1 cellular context compared by ENCODE assay signal in the genomic region with DNA sequence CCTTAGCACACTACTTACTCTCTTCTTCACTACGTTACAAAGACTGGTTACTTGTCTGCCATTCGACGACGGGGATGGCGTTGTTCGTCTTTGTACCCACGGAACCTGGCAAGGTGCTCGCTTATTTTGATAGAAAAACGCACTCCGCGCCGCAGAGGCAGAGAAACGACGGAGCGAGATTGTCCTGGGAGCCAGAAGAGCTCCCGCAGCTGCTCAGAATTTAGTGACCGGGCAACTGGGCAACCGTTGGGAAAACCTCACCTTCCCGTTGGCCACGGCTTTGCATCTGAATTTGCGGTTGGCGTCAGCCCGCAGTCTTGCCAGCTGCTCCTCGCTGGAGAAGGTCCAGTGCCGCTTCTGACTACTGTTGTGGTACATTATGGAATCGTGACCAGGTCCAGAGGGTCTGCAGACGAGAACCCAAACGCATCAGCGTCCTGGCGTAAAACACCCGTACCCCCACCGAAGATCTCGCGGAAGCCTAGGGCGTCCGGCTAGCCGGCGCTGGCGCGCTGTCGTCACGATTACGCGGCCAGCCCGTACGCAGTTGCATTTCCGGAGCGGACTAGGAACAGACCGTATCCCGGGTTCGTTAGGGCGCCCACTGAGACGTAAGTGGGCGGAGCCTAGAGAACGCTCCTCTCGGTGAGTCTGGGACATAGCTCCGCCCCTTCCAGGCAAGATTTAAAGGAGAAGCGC.
TF ChIP-seq lines count a peak whose summit lies in the region.

Gene CCNH (minus strand): TSS at position 514 of the 699 bp plus-strand sequence. CDS start 136 bp downstream, at position 378.

TF ChIP-seq in HEK293, 187 proteins besides CTCF, POLR2A, EP300 and RAD21 (continued from another document and continues in another):
- TF ChIP-seq PRDM1 (tag by site-specific recombination; IDR thresholded peaks at IDR 0.05) (no peak), ZNF24 (tag by site-specific recombination; IDR thresholded peaks at IDR 0.05) (no peak), ZNF394 (tag by site-specific recombination; IDR thresholded peaks at IDR 0.05; ENCODE audit: borderline replicate concordance) (peak; percentile 41; the same call in 1 of the 2 replicates), ZNF704 (tag by site-specific recombination; IDR thresholded peaks at IDR 0.05) (no peak), ZNF133 (tag by site-specific recombination; IDR thresholded peaks at IDR 0.05) (no peak), ZNF404 (tag by site-specific recombination; IDR thresholded peaks at IDR 0.05) (no peak), YY2 (tag by site-specific recombination; IDR thresholded peaks at IDR 0.05) (no peak), ZNF600 (tag by site-specific recombination; IDR thresholded peaks at IDR 0.05) (peak; percentile 56), ZNF558 (tag by site-specific recombination; IDR thresholded peaks at IDR 0.05) (no peak), ZNF311 (tag by site-specific recombination; IDR thresholded peaks at IDR 0.05; ENCODE audit: borderline replicate concordance) (no peak), ZNF184 (tag by site-specific recombination; IDR thresholded peaks at IDR 0.05) (no peak), ZNF248 (tag by site-specific recombination; IDR thresholded peaks at IDR 0.05) (no peak), ZNF10 (tag by site-specific recombination; IDR thresholded peaks at IDR 0.05) (no peak), ZNF571 (tag by site-specific recombination; IDR thresholded peaks at IDR 0.05) (no peak), MEIS1 (CRISPR knock-in tag; IDR thresholded peaks at IDR 0.05; ENCODE audit: borderline replicate concordance) (no peak), ZBTB49 (tag by site-specific recombination; IDR thresholded peaks at IDR 0.05; ENCODE audit: low read depth) (no peak), ZNF274 (IDR thresholded peaks at IDR 0.05; ENCODE audit: low read length) (no peak), ZNF274 (tag by site-specific recombination; IDR thresholded peaks at IDR 0.05; ENCODE audit: borderline replicate concordance) (no peak), ZXDB (tag by site-specific recombination; IDR thresholded peaks at IDR 0.05) (0 out of 2 replicates have a peak, but pooled peaks have one; percentile 60), ZNF658 (tag by site-specific recombination; IDR thresholded peaks at IDR 0.05) (no peak), MZF1 (tag by site-specific recombination; IDR thresholded peaks at IDR 0.05; ENCODE audit: borderline replicate concordance) (no peak), ZNF530 (tag by site-specific recombination; IDR thresholded peaks at IDR 0.05; ENCODE audit: low read depth) (no peak), GLI2 (tag by site-specific recombination; IDR thresholded peaks at IDR 0.05; ENCODE audit: borderline replicate concordance, low read depth) (no peak), GLIS2 (tag by site-specific recombination; IDR thresholded peaks at IDR 0.05) (peak; percentile 57), ZNF114 (tag by site-specific recombination; IDR thresholded peaks at IDR 0.05) (no peak), SP2 (tag by site-specific recombination; IDR thresholded peaks at IDR 0.05) (peak; percentile 85), ZNF426 (tag by site-specific recombination; IDR thresholded peaks at IDR 0.05) (no peak), ZNF112 (tag by site-specific recombination; IDR thresholded peaks at IDR 0.05) (no peak), ZNF19 (tag by site-specific recombination; IDR thresholded peaks at IDR 0.05; ENCODE audit: low read depth) (no peak), PBX3 (CRISPR knock-in tag; IDR thresholded peaks at IDR 0.05) (peak; percentile 75; the same call in 1 of the 2 replicates), ZNF514 (tag by site-specific recombination; IDR thresholded peaks at IDR 0.05) (no peak), FEZF1 (tag by site-specific recombination; IDR thresholded peaks at IDR 0.05) (no peak), ZBTB20 (tag by site-specific recombination; IDR thresholded peaks at IDR 0.05) (peak; percentile 88), ZNF214 (tag by site-specific recombination; IDR thresholded peaks at IDR 0.05; ENCODE audit: borderline replicate concordance) (no peak), YY1 (tag by site-specific recombination; IDR thresholded peaks at IDR 0.05) (no peak), ZNF792 (tag by site-specific recombination; IDR thresholded peaks at IDR 0.05) (no peak), KLF16 (tag by site-specific recombination; IDR thresholded peaks at IDR 0.05) (no peak), ZNF776 (tag by site-specific recombination; IDR thresholded peaks at IDR 0.05; ENCODE audit: borderline replicate concordance) (no peak), ZNF146 (tag by site-specific recombination; IDR thresholded peaks at IDR 0.05) (no peak), ZBTB11 (tag by site-specific recombination; conservative IDR thresholded peaks at IDR 0.05; ENCODE audit: low read depth) (peak; percentile 54), ZNF341 (tag by site-specific recombination; IDR thresholded peaks at IDR 0.05; ENCODE audit: low read depth) (no peak), ZNF302 (tag by site-specific recombination; IDR thresholded peaks at IDR 0.05; ENCODE audit: low read depth) (no peak), ZBTB26 (tag by site-specific recombination; optimal IDR thresholded peaks at IDR 0.05) (peak; percentile 61), ZNF335 (tag by site-specific recombination; conservative IDR thresholded peaks at IDR 0.05) (peak; percentile 77), ZNF677 (tag by site-specific recombination; IDR thresholded peaks at IDR 0.05) (no peak), ZNF354C (tag by site-specific recombination; IDR thresholded peaks at IDR 0.05; ENCODE audit: borderline replicate concordance, low read depth) (no peak)
- TF ChIP-seq, protein P1, sequence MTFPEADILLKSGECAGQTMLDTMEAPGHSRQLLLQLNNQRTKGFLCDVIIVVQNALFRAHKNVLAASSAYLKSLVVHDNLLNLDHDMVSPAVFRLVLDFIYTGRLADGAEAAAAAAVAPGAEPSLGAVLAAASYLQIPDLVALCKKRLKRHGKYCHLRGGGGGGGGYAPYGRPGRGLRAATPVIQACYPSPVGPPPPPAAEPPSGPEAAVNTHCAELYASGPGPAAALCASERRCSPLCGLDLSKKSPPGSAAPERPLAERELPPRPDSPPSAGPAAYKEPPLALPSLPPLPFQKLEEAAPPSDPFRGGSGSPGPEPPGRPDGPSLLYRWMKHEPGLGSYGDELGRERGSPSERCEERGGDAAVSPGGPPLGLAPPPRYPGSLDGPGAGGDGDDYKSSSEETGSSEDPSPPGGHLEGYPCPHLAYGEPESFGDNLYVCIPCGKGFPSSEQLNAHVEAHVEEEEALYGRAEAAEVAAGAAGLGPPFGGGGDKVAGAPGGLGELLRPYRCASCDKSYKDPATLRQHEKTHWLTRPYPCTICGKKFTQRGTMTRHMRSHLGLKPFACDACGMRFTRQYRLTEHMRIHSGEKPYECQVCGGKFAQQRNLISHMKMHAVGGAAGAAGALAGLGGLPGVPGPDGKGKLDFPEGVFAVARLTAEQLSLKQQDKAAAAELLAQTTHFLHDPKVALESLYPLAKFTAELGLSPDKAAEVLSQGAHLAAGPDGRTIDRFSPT (tag by site-specific recombination; IDR thresholded peaks at IDR 0.05), result no peak
- TF ChIP-seq, protein P2, sequence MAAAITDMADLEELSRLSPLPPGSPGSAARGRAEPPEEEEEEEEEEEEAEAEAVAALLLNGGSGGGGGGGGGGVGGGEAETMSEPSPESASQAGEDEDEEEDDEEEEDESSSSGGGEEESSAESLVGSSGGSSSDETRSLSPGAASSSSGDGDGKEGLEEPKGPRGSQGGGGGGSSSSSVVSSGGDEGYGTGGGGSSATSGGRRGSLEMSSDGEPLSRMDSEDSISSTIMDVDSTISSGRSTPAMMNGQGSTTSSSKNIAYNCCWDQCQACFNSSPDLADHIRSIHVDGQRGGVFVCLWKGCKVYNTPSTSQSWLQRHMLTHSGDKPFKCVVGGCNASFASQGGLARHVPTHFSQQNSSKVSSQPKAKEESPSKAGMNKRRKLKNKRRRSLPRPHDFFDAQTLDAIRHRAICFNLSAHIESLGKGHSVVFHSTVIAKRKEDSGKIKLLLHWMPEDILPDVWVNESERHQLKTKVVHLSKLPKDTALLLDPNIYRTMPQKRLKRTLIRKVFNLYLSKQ (tag by site-specific recombination; IDR thresholded peaks at IDR 0.05; ENCODE audit: borderline replicate concordance), result no peak
- TF ChIP-seq, protein P3, sequence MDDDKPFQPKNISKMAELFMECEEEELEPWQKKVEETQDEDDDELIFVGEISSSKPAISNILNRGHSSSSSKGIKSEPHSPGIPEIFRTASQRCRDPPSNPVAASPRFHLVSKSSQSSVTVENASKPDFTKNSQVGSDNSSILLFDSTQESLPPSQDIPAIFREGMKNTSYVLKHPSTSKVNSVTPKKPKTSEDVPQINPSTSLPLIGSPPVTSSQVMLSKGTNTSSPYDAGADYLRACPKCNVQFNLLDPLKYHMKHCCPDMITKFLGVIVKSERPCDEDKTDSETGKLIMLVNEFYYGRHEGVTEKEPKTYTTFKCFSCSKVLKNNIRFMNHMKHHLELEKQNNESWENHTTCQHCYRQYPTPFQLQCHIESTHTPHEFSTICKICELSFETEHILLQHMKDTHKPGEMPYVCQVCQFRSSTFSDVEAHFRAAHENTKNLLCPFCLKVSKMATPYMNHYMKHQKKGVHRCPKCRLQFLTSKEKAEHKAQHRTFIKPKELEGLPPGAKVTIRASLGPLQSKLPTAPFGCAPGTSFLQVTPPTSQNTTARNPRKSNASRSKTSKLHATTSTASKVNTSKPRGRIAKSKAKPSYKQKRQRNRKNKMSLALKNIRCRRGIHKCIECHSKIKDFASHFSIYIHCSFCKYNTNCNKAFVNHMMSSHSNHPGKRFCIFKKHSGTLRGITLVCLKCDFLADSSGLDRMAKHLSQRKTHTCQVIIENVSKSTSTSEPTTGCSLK (tag by site-specific recombination; IDR thresholded peaks at IDR 0.05), result no peak
